16 cellular contexts compared by ENCODE assay signal in the genomic region with DNA sequence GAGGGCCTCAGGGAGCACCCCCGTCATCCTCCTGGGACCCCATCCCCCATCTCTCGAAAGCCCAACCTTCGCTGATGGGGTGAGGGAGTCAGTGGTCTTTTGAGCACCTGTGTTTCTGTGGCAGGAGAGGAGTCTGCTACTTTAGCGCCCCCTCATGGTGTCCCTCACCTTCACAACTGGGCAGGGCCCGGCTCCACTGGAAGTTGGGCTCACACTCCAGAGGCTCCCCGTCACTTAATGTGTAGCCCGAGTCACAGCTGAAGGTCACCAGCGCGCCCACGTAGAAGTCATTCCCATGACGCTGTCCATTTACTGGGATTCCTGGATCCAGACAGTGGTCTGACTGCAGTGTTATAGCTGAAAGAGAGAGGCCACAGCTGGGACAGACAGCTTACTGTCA.
DNase-seq lines count a peak whose midpoint lies in the region; ATAC-seq, FAIRE-seq and TF ChIP-seq lines count a peak whose summit lies in the region.
"Had no signal": no experiment of that assay in that cellular context is flagged by ENCODE, and none has a peak within 500 bp of the region (broad histone marks: within the 10 kb centered on the region; RNA-seq: fewer than 3 reads in every experiment).

No MANE protein-coding gene starts in this region.

- H2BK12ac ChIP-seq in H9 (ENCODE audit: insufficient read length, low read depth, low read length) (no peak overlapping the region), H1 (ENCODE audit: low read depth, low read length) (no peak overlapping the region)

- no peak overlapping the region for H3K18ac ChIP-seq in H9 (ENCODE audit: insufficient read length, low read depth, low read length)
- H3K18ac ChIP-seq in H1 (ENCODE audit: extremely low read depth, low read length) = no peak overlapping the region

- H4K20me1 ChIP-seq in H9 (ENCODE audit: control insufficient read depth, insufficient read depth, insufficient read length) (no peaks in the 10 kb centered on the region), H1 (replicated peaks in 1 of 2; ENCODE audit: control insufficient read depth in 1 of 2, insufficient read depth in 2 of 2, low read length in 2 of 2) (no peaks in the 10 kb centered on the region)

- H2BK5ac ChIP-seq in H9 (ENCODE audit: insufficient read length, low read length) = no peak overlapping the region
- no peak overlapping the region for H2BK5ac ChIP-seq in H1 (ENCODE audit: low read depth, low read length)

- H2AK5ac ChIP-seq in H9 (ENCODE audit: insufficient read length, low read length) (no peak overlapping the region), H1 (ENCODE audit: low read depth, low read length) (no peak overlapping the region)

- POLR2A ChIA-PET in H1 (lab: Charles Lee; ENCODE audit: partially characterized antibody) = no interaction called here

- no peak overlapping the region for H4K5ac ChIP-seq in H9 (ENCODE audit: insufficient read length, low read depth, low read length)
- no peak overlapping the region for H4K5ac ChIP-seq in H1 (ENCODE audit: insufficient read length, low read depth, low read length)

- peaks cover 7 to 21% (median 17%) of the 10 kb centered on the region in 3 experiments; a peak in 6 of 7 replicates for H3K36me3 Mint-ChIP-seq in H9 (ENCODE audit: insufficient read depth in 1 of 3, low read depth in 3 of 3)
- H3K36me3 Mint-ChIP-seq in osteocyte (ENCODE audit: unreplicated experiment) = no peaks in the 10 kb centered on the region

- H3K4ac ChIP-seq in H9 (ENCODE audit: low read depth, low read length) = no peak overlapping the region
- H3K4ac ChIP-seq in H1 (replicated peaks; ENCODE audit: insufficient read length, low read depth, low read length) = no peak overlapping the region

- H3K4me2 ChIP-seq in H9 (ENCODE audit: insufficient read depth, insufficient read length, low read length) (no peak overlapping the region), H1 (ENCODE audit: insufficient read depth in 1 of 2, low read depth in 2 of 2, low read length in 2 of 2) (no peak overlapping the region)

- H3K56ac ChIP-seq in H9 (ENCODE audit: insufficient read length, low read depth, low read length) (no peak overlapping the region), H1 (replicated peaks; ENCODE audit: insufficient read length, low read depth, low read length) (no peak overlapping the region)

- H3K9me3 ChIP-seq in H9 (ENCODE audit: control insufficient read depth, low read depth, low read length) (no peaks in the 10 kb centered on the region), H1 (ENCODE audit: insufficient read depth in 2 of 2, low read depth in 1 of 2, low read length in 1 of 2) (no peaks in the 10 kb centered on the region), MG63 (no peaks in the 10 kb centered on the region)
- H3K9me3 ChIP-seq: Caco-2 had no signal

- H3K36me3 ChIP-seq in GM06990 (ENCODE audit: control insufficient read depth, insufficient read depth, low read length) (no peaks in the 10 kb centered on the region), H1 (ENCODE audit: control insufficient read depth in 2 of 4, insufficient read depth in 4 of 4, low read length in 3 of 4) (peaks cover 3 to 17% (median 13%) of the 10 kb centered on the region in 4 experiments; a peak in 6 of 8 replicates), MG63 (no peaks in the 10 kb centered on the region)

- no peak for FAIRE-seq in H1 (lab: Jason Lieb, UNC)
- FAIRE-seq: H54 had no signal

- H4K91ac ChIP-seq in H9 (ENCODE audit: insufficient read length, low read depth, low read length) (no peak overlapping the region), H1 (replicated peaks; ENCODE audit: insufficient read length, low read length) (no peak overlapping the region)

- no peak for ATAC-seq in GM18517 (IDR thresholded peaks at IDR 0.05; ENCODE audit: unreplicated experiment)
- no peak for ATAC-seq in GM18511 (IDR thresholded peaks at IDR 0.05; ENCODE audit: unreplicated experiment)
- ATAC-seq: SK-N-SH treated with all-trans-retinoic acid at 6 μM for 48 hours had no signal

- no peak overlapping the region for H2BK15ac ChIP-seq in H9 (ENCODE audit: low read depth, low read length)
- H2BK15ac ChIP-seq in H1 (ENCODE audit: low read length) = no peak overlapping the region

- H3K9ac ChIP-seq in H9 (ENCODE audit: extremely low read depth, insufficient read length, low read length) = no peak overlapping the region
- H3K9ac ChIP-seq in H1 (replicated peaks in 1 of 4; ENCODE audit: extremely low read depth in 1 of 4, low read depth in 3 of 4, low read length in 3 of 4) = no peak overlapping the region

- H3K27me3 ChIP-seq in GM06990 (replicated peaks; ENCODE audit: control insufficient read depth, insufficient read depth, low read length) (no peaks in the 10 kb centered on the region), H9 (ENCODE audit: insufficient read depth, low read length) (no peaks in the 10 kb centered on the region), H1 (replicated peaks in 1 of 4; ENCODE audit: control insufficient read depth in 3 of 4, extremely low read depth in 1 of 4, insufficient read depth in 3 of 4, low read length in 3 of 4) (no peaks in the 10 kb centered on the region), MG63 (no peaks in the 10 kb centered on the region)

- H3K9me3 Mint-ChIP-seq in H9 (no peaks in the 10 kb centered on the region), osteocyte (ENCODE audit: unreplicated experiment) (peaks cover 7% of the 10 kb centered on the region)

- TF ChIP-seq RAD21 in H1 (IDR thresholded peaks at IDR 0.05 in 1 of 2, conservative IDR thresholded peaks at IDR 0.05 in 1 of 2; ENCODE audit: low read depth in 2 of 2, low read length in 2 of 2) = peak; percentile 46 to 53

- no peaks in the 10 kb centered on the region for H3K79me1 ChIP-seq in H9 (ENCODE audit: insufficient read depth, low read depth, low read length, poor library complexity, severe bottlenecking)
- no peaks in the 10 kb centered on the region for H3K79me1 ChIP-seq in H1 (ENCODE audit: low read depth, low read length)

- H3K27ac Mint-ChIP-seq in H9 (no peak overlapping the region), osteocyte (ENCODE audit: unreplicated experiment) (no peak overlapping the region)

- H2AFZ ChIP-seq in H9 (ENCODE audit: low read length) = no peak overlapping the region
- no peak overlapping the region for H2AFZ ChIP-seq in H1 (ENCODE audit: low read length)

- H3K4me3 ChIP-seq in GM06990 (replicated peaks; ENCODE audit: low read depth, low read length) = no peak overlapping the region
- no peak overlapping the region for H3K4me3 ChIP-seq in H1 (ENCODE audit: extremely low read depth in 1 of 4, insufficient read depth in 2 of 4, low read depth in 3 of 4, low read length in 4 of 4)
- H3K4me3 ChIP-seq in MG63 = no peak overlapping the region

- H3K23ac ChIP-seq in H9 (ENCODE audit: insufficient read length, low read depth, low read length) = no peak overlapping the region
- H3K23ac ChIP-seq in H1 (ENCODE audit: insufficient read length) = no peak overlapping the region

- no peak overlapping the region for H3T11ph ChIP-seq in H9 (ENCODE audit: low read length)

- TF ChIP-seq CTCF in GM06990 (IDR thresholded peaks at IDR 0.05; ENCODE audit: insufficient read depth, low read length, poor library complexity, severe bottlenecking) = peak; percentile 2
- peak; percentile 59 for TF ChIP-seq CTCF in H9 (conservative IDR thresholded peaks at IDR 0.05)
- peak; percentile 53 to 61 (median 56) for TF ChIP-seq CTCF in H1 (IDR thresholded peaks at IDR 0.05; ENCODE audit: control extremely low read depth in 1 of 3, insufficient read depth in 1 of 3, low read depth in 1 of 3, low read length in 3 of 3)
- TF ChIP-seq CTCF in osteocyte (IDR thresholded peaks at IDR 0.05) = no peak

- H2BK20ac ChIP-seq in H9 (ENCODE audit: low read depth, low read length, poor library complexity, severe bottlenecking) (no peak overlapping the region), H1 (ENCODE audit: low read length) (no peak overlapping the region)

- CTCF ChIA-PET in H1 (lab: Charles Lee; ENCODE audit: partially characterized antibody) = interaction anchor here (0.8 to 2.8 kb wide), 13 partner anchors 9 to 436 kb away, joined by 3 to 14 read pairs (median 4); no protein-coding TSS in a partner anchor

- H4K8ac ChIP-seq in H9 (replicated peaks; ENCODE audit: insufficient read length, low read depth, low read length) (no peak overlapping the region), H1 (ENCODE audit: extremely low read depth, insufficient read depth, low read length) (no peak overlapping the region)

- DNase-seq in GM06990 (ENCODE audit: extremely low read depth, insufficient read length) (no peak), H9 (peak; percentile 46), H1 (ENCODE audit: low read depth in 1 of 2, low spot score in 2 of 2) (peak in 1 of 2 experiments; percentile 60), osteocyte (ENCODE audit: extremely low spot score, unreplicated experiment) (peak; percentile 82), MG63 (no peak)
- DNase-seq: Caco-2, DMS153, EL, Kasumi-1, NCI-H187, NCI-H526 treated with DMSO at 0.1 percent for 48 hours, SHP77 had no signal

- H3K27ac ChIP-seq in H9 (ENCODE audit: insufficient read length, low read depth, low read length) (no peak overlapping the region), H1 (ENCODE audit: low read depth, low read length) (no peak overlapping the region)

- H3K79me2 ChIP-seq in H9 (ENCODE audit: insufficient read depth, low read length) (no peaks in the 10 kb centered on the region), H1 (ENCODE audit: control insufficient read depth in 1 of 2, insufficient read depth in 2 of 2, low read length in 2 of 2) (no peaks in the 10 kb centered on the region)

- H3K27me3 Mint-ChIP-seq in H9 (ENCODE audit: low read depth) = peaks cover 1% of the 10 kb centered on the region; the same call in 1 of the 2 replicates
- H3K27me3 Mint-ChIP-seq in osteocyte (ENCODE audit: unreplicated experiment) = no peaks in the 10 kb centered on the region

- H3K4me1 ChIP-seq in H9 (ENCODE audit: insufficient read depth, low read length) (no peaks in the 10 kb centered on the region), H1 (replicated peaks in 1 of 4; ENCODE audit: control insufficient read depth in 3 of 4, insufficient read depth in 4 of 4, low read length in 3 of 4) (no peaks in the 10 kb centered on the region)
- H3K4me1 ChIP-seq: Caco-2 had no signal

- no peak for TF ChIP-seq POLR2A in H1 (IDR thresholded peaks at IDR 0.05; ENCODE audit: control extremely low read depth in 1 of 2, low read depth in 2 of 2, low read length in 2 of 2)

- H3K14ac ChIP-seq in H9 (ENCODE audit: insufficient read depth, low read length) = no peak overlapping the region
- H3K14ac ChIP-seq in H1 (ENCODE audit: insufficient read length) = no peak overlapping the region

- H3K4me1 Mint-ChIP-seq in H9 (peaks cover 3% of the 10 kb centered on the region in 2 experiments; a peak in 2 of 4 replicates), osteocyte (ENCODE audit: unreplicated experiment) (no peaks in the 10 kb centered on the region)

- no peak for TF ChIP-seq EP300 in H1 (IDR thresholded peaks at IDR 0.05; ENCODE audit: borderline replicate concordance in 1 of 2, low read depth in 2 of 2, low read length in 2 of 2)

- H3K4me3 Mint-ChIP-seq in H9 (no peak overlapping the region), osteocyte (ENCODE audit: unreplicated experiment) (no peak overlapping the region)

- no peak overlapping the region for H2BK120ac ChIP-seq in H9 (ENCODE audit: low read depth, low read length, poor library complexity, severe bottlenecking)
- H2BK120ac ChIP-seq in H1 (replicated peaks; ENCODE audit: low read depth, low read length) = no peak overlapping the region

- WGBS in H9 (ENCODE audit: extremely low coverage, insufficient read length, low lambda C conversion rate) = no CpG with 5 or more reads among the region's 11 CpGs
- 90% methylated on average over 11 of the region's 11 CpGs; no CpG with 5 or more reads in 1 of the 2 experiments for WGBS in H1 (ENCODE audit: extremely low coverage in 1 of 2, insufficient coverage in 1 of 2, insufficient read length in 1 of 2, insufficient replicate concordance in 2 of 2, low coverage in 1 of 2, low lambda C conversion rate in 2 of 2, missing lambda C conversion rate in 1 of 2), 2 experiments

- H3K23me2 ChIP-seq in H9 (ENCODE audit: insufficient read length, low read depth, low read length, poor library complexity, severe bottlenecking) (no peaks in the 10 kb centered on the region), H1 (ENCODE audit: low read depth, low read length) (no peaks in the 10 kb centered on the region)

Comparison
In these comparisons a context has a peak if more than half of its experiments do, and no peak if none do; other contexts are left out.
1. DNase-seq: peak in H9 (single experiment) and osteocyte (single experiment); none in GM06990 (single experiment) and MG63 (single experiment).